In genomic region chr3:51819709-51820406, GRCh38 we compare ENCODE assay signal across 10 cellular contexts. TPM values are rescaled to one million over a fixed set of nuclear protein-coding genes. Genes with fewer than 3 reads are reported as not detected.
A peak's percentile ranks its signal among the peaks of the same experiment; 100 is the strongest.
DNase-seq lines count a peak whose midpoint lies in the region; ATAC-seq and TF ChIP-seq lines count a peak whose summit lies in the region.
"Had no signal": no experiment of that assay in that cellular context is flagged by ENCODE, and none has a peak within 500 bp of the region (broad histone marks: within the 10 kb centered on the region; RNA-seq: fewer than 3 reads in every experiment).

No MANE protein-coding gene starts in this region.

- no peak; the same call in 1 of the 2 replicates for ATAC-seq in PC-3
- no peak for ATAC-seq in foreskin keratinocyte
- no peak for ATAC-seq in gastroesophageal sphincter
- no peak for ATAC-seq in HG03108 (IDR thresholded peaks at IDR 0.05; ENCODE audit: unreplicated experiment)

- 43% methylated on average over 7 of the region's 12 CpGs; no CpG with 5 or more reads in 1 of the 2 donors for WGBS in gastroesophageal sphincter (ENCODE audit: low coverage in 1 of 2), 2 donors

- peaks cover 3 to 13% (median 12%) of the 10 kb centered on the region in 3 donors for H3K27me3 Mint-ChIP-seq in CD14-positive monocyte (ENCODE audit: low read depth in 3 of 3)

- no peak overlapping the region for H3K4me2 ChIP-seq in PC-3 (ENCODE audit: low read length)

- H3K4me3 Mint-ChIP-seq in CD14-positive monocyte: no peak overlapping the region

- no peak overlapping the region for H2AFZ ChIP-seq in PC-3 (ENCODE audit: low read length)
- H2AFZ ChIP-seq: parathyroid adenoma had no signal

- no peak for TF ChIP-seq EP300 in gastroesophageal sphincter (IDR thresholded peaks at IDR 0.05)

- H3K27ac Mint-ChIP-seq in CD14-positive monocyte: no peak overlapping the region

- no peaks in the 10 kb centered on the region for H3K9me2 ChIP-seq in PC-3 (replicated peaks; ENCODE audit: low read length)

- DNase-seq in CD14-positive monocyte (ENCODE audit: low spot score): no peak
- peak; percentile 11 for DNase-seq in PC-3
- DNase-seq in foreskin keratinocyte: no peak
- DNase-seq in cardiac septum (ENCODE audit: low spot score): no peak
- no peak for DNase-seq in HK-2 (ENCODE audit: unreplicated experiment)
- DNase-seq: aorta had no signal

- intact Hi-C loops in CD14-positive monocyte (cut with micrococcal nuclease): no loop called here
- intact Hi-C loops in PC-3 (cut with micrococcal nuclease): no loop called here
- intact Hi-C loops in cardiac septum (cut with DNase I): no loop called here

- TF ChIP-seq CTCF in CD14-positive monocyte (IDR thresholded peaks at IDR 0.05): peak; percentile 37
- TF ChIP-seq CTCF in GM12875 (IDR thresholded peaks at IDR 0.05; ENCODE audit: borderline replicate concordance, insufficient read depth, low read depth, low read length): peak; percentile 61
- TF ChIP-seq CTCF in PC-3 (conservative IDR thresholded peaks at IDR 0.05; ENCODE audit: low read depth, low read length): peak; percentile 50; the same call in 1 of the 2 replicates
- peak; percentile 48 for TF ChIP-seq CTCF in foreskin keratinocyte (conservative IDR thresholded peaks at IDR 0.05)
- no peak for TF ChIP-seq CTCF in gastroesophageal sphincter (IDR thresholded peaks at IDR 0.05)

- H3K9me3 ChIP-seq in PC-3 (ENCODE audit: low read length) (no peaks in the 10 kb centered on the region), gastroesophageal sphincter (no peaks in the 10 kb centered on the region)

- H3K9me3 Mint-ChIP-seq in CD14-positive monocyte: peaks cover 2 to 14% (median 4%) of the 10 kb centered on the region in 7 donors

- H3K9ac ChIP-seq in PC-3 (ENCODE audit: low read length): no peak overlapping the region
- H3K9ac ChIP-seq: parathyroid adenoma had no signal

- H3F3A ChIP-seq in PC-3 (ENCODE audit: low read length, unreplicated experiment): no peaks in the 10 kb centered on the region

- no peaks in the 10 kb centered on the region for H4K20me1 ChIP-seq in PC-3 (ENCODE audit: low read length)

- no peaks in the 10 kb centered on the region for H3K4me1 ChIP-seq in PC-3 (ENCODE audit: insufficient read depth, low read length)
- no peaks in the 10 kb centered on the region for H3K4me1 ChIP-seq in foreskin keratinocyte
- no peaks in the 10 kb centered on the region for H3K4me1 ChIP-seq in gastroesophageal sphincter
- H3K4me1 ChIP-seq: parathyroid adenoma had no signal

- POLR2A ChIA-PET in PC-3 (lab: Charles Lee; ENCODE audit: unreplicated experiment): no interaction called here

- H3K36me3 Mint-ChIP-seq in CD14-positive monocyte: no peaks in the 10 kb centered on the region

- BruUV-seq in PC-3 (replicated peaks; lab: Mats Ljungman, UMichigan): no TSS peak

- H3K27ac ChIP-seq in PC-3 (ENCODE audit: low read length): no peak overlapping the region
- no peak overlapping the region for H3K27ac ChIP-seq in foreskin keratinocyte
- no peak overlapping the region for H3K27ac ChIP-seq in gastroesophageal sphincter
- H3K27ac ChIP-seq: parathyroid adenoma had no signal

- H3K4me3 ChIP-seq in GM12875 (ENCODE audit: low read depth, low read length): no peak overlapping the region
- H3K4me3 ChIP-seq in PC-3 (ENCODE audit: low read length): no peak overlapping the region
- no peak overlapping the region for H3K4me3 ChIP-seq in gastroesophageal sphincter

- H3K27me3 ChIP-seq in PC-3 (ENCODE audit: low read length) (peaks cover 15% of the 10 kb centered on the region), foreskin keratinocyte (peaks cover 18% of the 10 kb centered on the region), gastroesophageal sphincter (peaks cover 44% of the 10 kb centered on the region)

- no peaks in the 10 kb centered on the region for H3K4me1 Mint-ChIP-seq in CD14-positive monocyte

- no peaks in the 10 kb centered on the region for H3K36me3 ChIP-seq in PC-3 (ENCODE audit: low read depth, low read length)
- H3K36me3 ChIP-seq in gastroesophageal sphincter: no peaks in the 10 kb centered on the region

- no peak for TF ChIP-seq POLR2A in gastroesophageal sphincter (IDR thresholded peaks at IDR 0.05)

- CTCF ChIA-PET in PC-3 (lab: Charles Lee): no interaction called here

- H3K79me2 ChIP-seq in PC-3 (ENCODE audit: low read length): no peaks in the 10 kb centered on the region
- H3K79me2 ChIP-seq: parathyroid adenoma had no signal

RNA-seq across cellular contexts. Expression of gene IQCF6, which starts 40.8 kb away (rescaled TPM):
- polyA plus RNA-seq in CD14-positive monocyte (not detected), foreskin keratinocyte (not detected in 2 replicates)
- total RNA-seq in PC-3 (2014; rRNA removed) (not detected in 2 replicates), foreskin keratinocyte (not detected in 2 replicates), gastroesophageal sphincter (not detected), cardiac septum (not detected)
- total RNA-seq: aorta had no signal
- polyA plus RNA-seq: aorta had no signal

RNA-seq across cellular contexts. Expression of gene IQCF2, which starts 41.6 kb away (rescaled TPM):
- polyA plus RNA-seq in CD14-positive monocyte (not detected), foreskin keratinocyte (not detected in 2 replicates)
- total RNA-seq in PC-3 (2014; rRNA removed) (not detected in 2 replicates), foreskin keratinocyte (not detected in 2 replicates), gastroesophageal sphincter (not detected), cardiac septum (not detected)
- total RNA-seq: aorta had no signal
- polyA plus RNA-seq: aorta had no signal

RNA-seq across cellular contexts. Expression of gene IQCF5, which starts 55.5 kb away (rescaled TPM):
- polyA plus RNA-seq in CD14-positive monocyte (not detected), foreskin keratinocyte (not detected in 2 replicates)
- total RNA-seq in PC-3 (2014; rRNA removed) (not detected in 2 replicates), foreskin keratinocyte (not detected in 2 replicates), gastroesophageal sphincter (not detected), cardiac septum (not detected)
- total RNA-seq: aorta had no signal
- polyA plus RNA-seq: aorta had no signal

Comparison
In these comparisons a context has a peak if more than half of its experiments do, and no peak if none do; other contexts are left out.
1. CTCF ChIP-seq: peak in CD14-positive monocyte (single experiment), GM12875 (single experiment), PC-3 (single experiment) and foreskin keratinocyte (single experiment); none in gastroesophageal sphincter (0 of 4).